In genomic region chr20:17844549-17845298, GRCh38 we compare ENCODE assay signal across 1 cellular context.
TF ChIP-seq lines count a peak whose summit lies in the region.

No MANE protein-coding gene starts in this region.

TF ChIP-seq in HepG2, 621 proteins besides CTCF, POLR2A, EP300 and RAD21 (continued from another document):
- TF ChIP-seq MYC (CRISPR knock-in tag; IDR thresholded peaks at IDR 0.05; ENCODE audit: borderline replicate concordance) = no peak
- TF ChIP-seq ZNF678 (CRISPR knock-in tag; IDR thresholded peaks at IDR 0.05) = no peak
- no peak for TF ChIP-seq SALL1 (CRISPR knock-in tag; IDR thresholded peaks at IDR 0.05)
- TF ChIP-seq ZNF777 (CRISPR knock-in tag; IDR thresholded peaks at IDR 0.05) = no peak
- TF ChIP-seq, protein P1, sequence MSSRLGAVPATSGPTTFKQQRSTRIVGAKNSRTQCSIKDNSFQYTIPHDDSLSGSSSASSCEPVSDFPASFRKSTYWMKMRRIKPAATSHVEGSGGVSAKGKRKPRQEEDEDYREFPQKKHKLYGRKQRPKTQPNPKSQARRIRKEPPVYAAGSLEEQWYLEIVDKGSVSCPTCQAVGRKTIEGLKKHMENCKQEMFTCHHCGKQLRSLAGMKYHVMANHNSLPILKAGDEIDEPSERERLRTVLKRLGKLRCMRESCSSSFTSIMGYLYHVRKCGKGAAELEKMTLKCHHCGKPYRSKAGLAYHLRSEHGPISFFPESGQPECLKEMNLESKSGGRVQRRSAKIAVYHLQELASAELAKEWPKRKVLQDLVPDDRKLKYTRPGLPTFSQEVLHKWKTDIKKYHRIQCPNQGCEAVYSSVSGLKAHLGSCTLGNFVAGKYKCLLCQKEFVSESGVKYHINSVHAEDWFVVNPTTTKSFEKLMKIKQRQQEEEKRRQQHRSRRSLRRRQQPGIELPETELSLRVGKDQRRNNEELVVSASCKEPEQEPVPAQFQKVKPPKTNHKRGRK (CRISPR knock-in tag; IDR thresholded peaks at IDR 0.05) = peak; percentile 98
- TF ChIP-seq SOX13 (IDR thresholded peaks at IDR 0.05) = no peak
- TF ChIP-seq SOX13 (CRISPR knock-in tag; conservative IDR thresholded peaks at IDR 0.05 in 1 of 2, IDR thresholded peaks at IDR 0.05 in 1 of 2) = peak in 1 of 2 experiments; percentile 24; a peak in 1 of 4 replicates
- no peak for TF ChIP-seq ZNF256 (CRISPR knock-in tag; conservative IDR thresholded peaks at IDR 0.05)
- no peak for TF ChIP-seq SYNCRIP (IDR thresholded peaks at IDR 0.05; ENCODE audit: insufficient read depth, low read depth, low read length)
- peak; percentile 17; the same call in 1 of the 2 replicates for TF ChIP-seq TBX2 (CRISPR knock-in tag; IDR thresholded peaks at IDR 0.05; ENCODE audit: borderline replicate concordance)
- 0 out of 2 replicates have a peak, but pooled peaks have one; percentile 8 for TF ChIP-seq ATF7 (IDR thresholded peaks at IDR 0.05)
- TF ChIP-seq ATF7 (CRISPR knock-in tag; IDR thresholded peaks at IDR 0.05) = no peak
- TF ChIP-seq ZMYM3 (CRISPR knock-in tag; IDR thresholded peaks at IDR 0.05) = peak; percentile 63
- TF ChIP-seq ZNF121 (CRISPR knock-in tag; IDR thresholded peaks at IDR 0.05) = peak; percentile 95
- TF ChIP-seq SMC3 (IDR thresholded peaks at IDR 0.05; ENCODE audit: low read length) = peak; percentile 20; the same call in 1 of the 2 replicates
- 0 out of 2 replicates have a peak, but pooled peaks have one; percentile 34 for TF ChIP-seq HDAC2 (CRISPR knock-in tag; IDR thresholded peaks at IDR 0.05)
- peak; percentile 93 for TF ChIP-seq CEBPG (CRISPR knock-in tag; IDR thresholded peaks at IDR 0.05)
- no peak for TF ChIP-seq PPARG (CRISPR knock-in tag; conservative IDR thresholded peaks at IDR 0.05)
- no peak for TF ChIP-seq KDM6A (CRISPR knock-in tag; IDR thresholded peaks at IDR 0.05; ENCODE audit: low read depth)
- TF ChIP-seq USF2 (IDR thresholded peaks at IDR 0.05; ENCODE audit: low read depth, low read length) = no peak
- TF ChIP-seq USF2 (CRISPR knock-in tag; IDR thresholded peaks at IDR 0.05; ENCODE audit: borderline replicate concordance) = no peak
- TF ChIP-seq ZFP62 (CRISPR knock-in tag; IDR thresholded peaks at IDR 0.05) = no peak
- no peak for TF ChIP-seq ZMYM2 (CRISPR knock-in tag; IDR thresholded peaks at IDR 0.05)
- TF ChIP-seq FOXA3 (CRISPR knock-in tag; IDR thresholded peaks at IDR 0.05) = 0 out of 2 replicates have a peak, but pooled peaks have one; percentile 11
